8 cellular contexts compared by ENCODE assay signal in the genomic region with DNA sequence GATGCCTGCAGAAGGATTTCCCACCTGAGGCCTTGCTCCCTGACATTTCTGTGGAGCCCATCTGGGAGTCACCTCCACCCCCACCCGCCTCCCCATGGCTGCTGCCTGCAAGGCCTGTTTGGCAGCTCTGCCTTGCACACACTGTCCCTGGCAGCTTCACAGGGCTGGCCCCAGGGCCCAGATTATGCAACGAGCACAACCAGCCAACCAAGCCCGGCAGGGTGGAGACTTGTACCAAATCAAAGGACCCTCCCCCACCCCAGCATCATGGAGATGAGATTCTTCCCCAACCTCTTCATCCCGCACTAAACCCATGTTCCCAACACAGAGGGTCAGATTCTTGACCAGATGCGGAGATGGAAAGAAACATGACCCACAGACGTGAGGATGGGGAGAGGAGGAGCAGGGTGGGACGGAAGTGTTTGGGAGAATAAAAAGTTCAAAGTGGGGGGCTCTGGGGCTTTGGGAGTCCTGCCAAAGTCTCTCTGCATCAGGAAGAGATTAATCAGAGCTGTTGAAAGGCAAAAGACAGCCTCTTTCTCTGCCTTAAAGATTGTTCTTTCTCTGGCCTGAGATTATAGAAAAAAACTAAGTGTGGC. TPM values are rescaled to one million over a fixed set of nuclear protein-coding genes. Genes with fewer than 3 reads are reported as not detected.
DNase-seq lines count a peak whose midpoint lies in the region; ATAC-seq, FAIRE-seq and TF ChIP-seq lines count a peak whose summit lies in the region.

No MANE protein-coding gene starts in this region.

- peaks cover 13% of the 10 kb centered on the region for H3K4me1 ChIP-seq in iPS-15b (ENCODE audit: control insufficient read depth, insufficient read depth, low read length)

- H3K27me3 Mint-ChIP-seq in natural killer cell (ENCODE audit: low read depth in 2 of 2) = no peaks in the 10 kb centered on the region
- H3K27me3 Mint-ChIP-seq in natural killer cell treated with Interleukin-12 subunit alpha and Interleukin-12 subunit beta and Interleukin-15 and Interleukin-18, amount 100 ng/mL, for 72 hours = no peaks in the 10 kb centered on the region

- H3K9me3 Mint-ChIP-seq in natural killer cell = no peaks in the 10 kb centered on the region
- no peaks in the 10 kb centered on the region for H3K9me3 Mint-ChIP-seq in natural killer cell treated with Interleukin-12 subunit alpha and Interleukin-12 subunit beta and Interleukin-15 and Interleukin-18, amount 100 ng/mL, for 72 hours
- H3K9me3 Mint-ChIP-seq in stimulated activated effector memory CD8-positive, alpha-beta T cell treated with anti-CD3 and anti-CD28 coated beads, Interleukin-12 subunit alpha, Interleukin-12 subunit beta, amount 100 ng/mL, for 72 hours = no peaks in the 10 kb centered on the region

- ATAC-seq in natural killer cell = no peak
- ATAC-seq in natural killer cell treated with Interleukin-12 subunit alpha and Interleukin-12 subunit beta and Interleukin-15 and Interleukin-18, amount 100 ng/mL, for 72 hours = no peak
- no peak for ATAC-seq in stimulated activated effector memory CD8-positive, alpha-beta T cell treated with anti-CD3 and anti-CD28 coated beads, Interleukin-12 subunit alpha, Interleukin-12 subunit beta, amount 100 ng/mL, for 72 hours
- no peak for ATAC-seq in GM21367 (IDR thresholded peaks at IDR 0.05; ENCODE audit: unreplicated experiment)
- no peak for ATAC-seq in HG03097 (IDR thresholded peaks at IDR 0.05; ENCODE audit: low FRiP score, unreplicated experiment)

- H3K36me3 Mint-ChIP-seq in natural killer cell = no peaks in the 10 kb centered on the region
- peaks cover 11% of the 10 kb centered on the region for H3K36me3 Mint-ChIP-seq in natural killer cell treated with Interleukin-12 subunit alpha and Interleukin-12 subunit beta and Interleukin-15 and Interleukin-18, amount 100 ng/mL, for 72 hours
- H3K36me3 Mint-ChIP-seq in stimulated activated effector memory CD8-positive, alpha-beta T cell treated with anti-CD3 and anti-CD28 coated beads, Interleukin-12 subunit alpha, Interleukin-12 subunit beta, amount 100 ng/mL, for 72 hours = peaks cover 74% of the 10 kb centered on the region

- intact Hi-C loops in natural killer cell (cut with micrococcal nuclease) = no loop called here

- no peaks in the 10 kb centered on the region for H3K27me3 ChIP-seq in iPS-15b (ENCODE audit: control insufficient read depth, insufficient read depth, low read length)

- H3K4me1 Mint-ChIP-seq in natural killer cell = peaks cover 31 to 53% of the 10 kb centered on the region in 2 donors
- peaks cover 24 to 41% of the 10 kb centered on the region in 2 donors for H3K4me1 Mint-ChIP-seq in natural killer cell treated with Interleukin-12 subunit alpha and Interleukin-12 subunit beta and Interleukin-15 and Interleukin-18, amount 100 ng/mL, for 72 hours (ENCODE audit: low read depth in 2 of 2)
- H3K4me1 Mint-ChIP-seq in stimulated activated effector memory CD8-positive, alpha-beta T cell treated with anti-CD3 and anti-CD28 coated beads, Interleukin-12 subunit alpha, Interleukin-12 subunit beta, amount 100 ng/mL, for 72 hours = peaks cover 52% of the 10 kb centered on the region

- TF ChIP-seq CTCF in natural killer cell (IDR thresholded peaks at IDR 0.05) = no peak

- H3K4me3 Mint-ChIP-seq in natural killer cell = peak overlapping the region; percentile 13
- no peak overlapping the region for H3K4me3 Mint-ChIP-seq in natural killer cell treated with Interleukin-12 subunit alpha and Interleukin-12 subunit beta and Interleukin-15 and Interleukin-18, amount 100 ng/mL, for 72 hours
- peak overlapping the region; percentile 4 for H3K4me3 Mint-ChIP-seq in stimulated activated effector memory CD8-positive, alpha-beta T cell treated with anti-CD3 and anti-CD28 coated beads, Interleukin-12 subunit alpha, Interleukin-12 subunit beta, amount 100 ng/mL, for 72 hours

- H3K27ac Mint-ChIP-seq in natural killer cell = no peak overlapping the region
- no peak overlapping the region for H3K27ac Mint-ChIP-seq in natural killer cell treated with Interleukin-12 subunit alpha and Interleukin-12 subunit beta and Interleukin-15 and Interleukin-18, amount 100 ng/mL, for 72 hours
- peak overlapping the region; percentile 70 for H3K27ac Mint-ChIP-seq in stimulated activated effector memory CD8-positive, alpha-beta T cell treated with anti-CD3 and anti-CD28 coated beads, Interleukin-12 subunit alpha, Interleukin-12 subunit beta, amount 100 ng/mL, for 72 hours

- peak overlapping the region; percentile 35 for H3K4me3 ChIP-seq in iPS-15b (ENCODE audit: low read depth, low read length)

- no peaks in the 10 kb centered on the region for H3K9me3 ChIP-seq in iPS-15b (ENCODE audit: control insufficient read depth, insufficient read depth, low read length)

- peak overlapping the region; percentile 54 for H3K9ac ChIP-seq in iPS-15b (ENCODE audit: low read depth, low read length)

- DNase-seq in natural killer cell (no peak), anterior cingulate cortex (lab: John Stamatoyannopoulos, UW) (peak in 57 of 58 donors; percentile 23 to 96 (median 84)), GM19239 (ENCODE audit: insufficient read length, low spot score) (no peak)
- no peak for DNase-seq in natural killer cell treated with Interleukin-12 subunit alpha and Interleukin-12 subunit beta and Interleukin-15 and Interleukin-18, amount 100 ng/mL, for 72 hours (ENCODE audit: low spot score)
- no peak for DNase-seq in stimulated activated effector memory CD8-positive, alpha-beta T cell treated with anti-CD3 and anti-CD28 coated beads, Interleukin-12 subunit alpha, Interleukin-12 subunit beta, amount 100 ng/mL, for 72 hours (ENCODE audit: low spot score in 2 of 2)

- H3K36me3 ChIP-seq in iPS-15b (ENCODE audit: control insufficient read depth, insufficient read depth, low read length) = peaks cover 10% of the 10 kb centered on the region

- no peak for FAIRE-seq in GM19239 (lab: Jason Lieb, UNC)

RNA-seq across cellular contexts. Expression of a gene that starts 3.8 kb away (rescaled TPM):
- total RNA-seq in natural killer cell = 100 to 1,000 TPM; 131 to 162 (median 139) TPM
- total RNA-seq in natural killer cell treated with Interleukin-12 subunit alpha and Interleukin-12 subunit beta and Interleukin-15 and Interleukin-18, amount 100 ng/mL, for 72 hours = 100 to 1,000 TPM; 102 to 136 TPM

RNA-seq across cellular contexts. Expression of a gene that starts 11.2 kb away (rescaled TPM):
- total RNA-seq in natural killer cell = 10 to 100 TPM; 35.2 to 53.5 (median 51.6) TPM
- 100 to 1,000 TPM in 1 of 2 donors, 10 to 100 TPM in 1; 74.2 to 116 TPM for total RNA-seq in natural killer cell treated with Interleukin-12 subunit alpha and Interleukin-12 subunit beta and Interleukin-15 and Interleukin-18, amount 100 ng/mL, for 72 hours

RNA-seq across cellular contexts. Expression of a gene that starts 11.5 kb away (rescaled TPM):
- 100 to 1,000 TPM in 2 of 3 donors, 10 to 100 TPM in 1; 91.3 to 114 (median 100) TPM for total RNA-seq in natural killer cell
- total RNA-seq in natural killer cell treated with Interleukin-12 subunit alpha and Interleukin-12 subunit beta and Interleukin-15 and Interleukin-18, amount 100 ng/mL, for 72 hours = 100 to 1,000 TPM; 163 to 202 TPM

RNA-seq across cellular contexts. Expression of a gene that starts 34.8 kb away (rescaled TPM):
- not detected for total RNA-seq in natural killer cell
- not detected for total RNA-seq in natural killer cell treated with Interleukin-12 subunit alpha and Interleukin-12 subunit beta and Interleukin-15 and Interleukin-18, amount 100 ng/mL, for 72 hours

RNA-seq across cellular contexts. Expression of a gene that starts 43.1 kb away (rescaled TPM):
- not detected for total RNA-seq in natural killer cell
- total RNA-seq in natural killer cell treated with Interleukin-12 subunit alpha and Interleukin-12 subunit beta and Interleukin-15 and Interleukin-18, amount 100 ng/mL, for 72 hours = not detected

Comparison
In these comparisons a context has a peak if more than half of its experiments do, and no peak if none do; other contexts are left out.
1. DNase-seq: peak in anterior cingulate cortex (57 of 58); none in natural killer cell (single experiment), natural killer cell treated with Interleukin-12 subunit alpha and Interleukin-12 subunit beta and Interleukin-15 and Interleukin-18, amount 100 ng/mL, for 72 hours (single experiment), stimulated activated effector memory CD8-positive, alpha-beta T cell treated with anti-CD3 and anti-CD28 coated beads, Interleukin-12 subunit alpha, Interleukin-12 subunit beta, amount 100 ng/mL, for 72 hours (0 of 2) and GM19239 (single experiment).